8 cellular contexts compared by ENCODE assay signal in the genomic region with DNA sequence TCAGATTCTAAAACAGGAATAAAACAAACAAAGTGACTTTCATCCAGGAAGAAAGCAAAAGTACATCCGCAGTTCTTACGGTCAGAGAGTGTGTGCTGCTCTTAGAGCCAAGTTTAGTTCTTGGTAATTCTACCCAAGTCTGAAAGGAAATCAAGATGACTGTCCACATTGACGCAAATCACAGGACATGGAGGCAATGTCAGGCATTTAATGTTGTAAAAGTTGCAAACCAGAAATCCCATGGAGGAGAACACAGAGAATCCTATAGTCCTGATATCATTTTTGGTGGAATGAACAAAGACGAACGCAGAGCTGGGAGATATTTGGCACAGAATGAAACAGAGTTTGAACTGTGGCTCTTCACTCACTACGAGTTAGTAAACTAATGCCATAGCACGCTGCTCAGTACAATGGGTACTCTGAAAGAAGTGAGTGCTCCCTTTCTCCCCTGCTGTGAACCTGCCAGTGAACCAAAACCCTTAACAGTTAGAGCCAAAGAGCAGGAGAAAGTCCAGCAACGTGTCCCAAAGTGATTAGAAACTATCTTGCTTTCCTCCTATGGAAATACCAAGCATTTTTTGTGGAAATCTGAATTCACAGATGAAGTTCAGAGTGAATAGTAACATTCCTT.
DNase-seq lines count a peak whose midpoint lies in the region; ATAC-seq and TF ChIP-seq lines count a peak whose summit lies in the region.

No MANE protein-coding gene starts in this region.

- intact Hi-C loops in left ventricle myocardium inferior (cut with micrococcal nuclease) (no loop called here), sciatic nerve (cut with DNase I) (no loop called here), mucosa of descending colon (cut with DNase I, micrococcal nuclease) (no loop called here)

- H3K4me1 ChIP-seq in left ventricle myocardium inferior (peaks cover 23% of the 10 kb centered on the region), mucosa of descending colon (ENCODE audit: low read depth) (no peaks in the 10 kb centered on the region)

- DNase-seq in ELF-1 (ENCODE audit: low read depth, low spot score) (peak; percentile 14), left ventricle myocardium inferior (no peak), sciatic nerve (ENCODE audit: low spot score) (no peak), mucosa of descending colon (no peak)

- H3K27ac ChIP-seq in left ventricle myocardium inferior (replicated peaks), result peak overlapping the region; percentile 47

- TF ChIP-seq CTCF in WI38 (IDR thresholded peaks at IDR 0.05; ENCODE audit: low read depth, low read length) (no peak), left ventricle myocardium inferior (IDR thresholded peaks at IDR 0.05; ENCODE audit: borderline replicate concordance) (no peak), mucosa of descending colon (IDR thresholded peaks at IDR 0.05) (no peak)

- H3K9me3 ChIP-seq in left ventricle myocardium inferior (replicated peaks) (no peaks in the 10 kb centered on the region), mucosa of descending colon (no peaks in the 10 kb centered on the region)

- no peaks in the 10 kb centered on the region for H3K27me3 ChIP-seq in left ventricle myocardium inferior (ENCODE audit: low read depth)

- H3K4me3 ChIP-seq in WI38 (ENCODE audit: low read depth, low read length), result peak overlapping the region; percentile 33
- no peak overlapping the region for H3K4me3 ChIP-seq in left ventricle myocardium inferior
- H3K4me3 ChIP-seq in mucosa of descending colon, result no peak overlapping the region

- no peaks in the 10 kb centered on the region for H3K36me3 ChIP-seq in left ventricle myocardium inferior
- no peaks in the 10 kb centered on the region for H3K36me3 ChIP-seq in mucosa of descending colon (ENCODE audit: low read depth)

- ATAC-seq in sciatic nerve (peak; percentile 71), mucosa of descending colon (no peak), GM18498 (IDR thresholded peaks at IDR 0.05; ENCODE audit: unreplicated experiment) (no peak), HG03521 (IDR thresholded peaks at IDR 0.05; ENCODE audit: unreplicated experiment) (no peak), HG03108 (IDR thresholded peaks at IDR 0.05; ENCODE audit: unreplicated experiment) (no peak)
